In genomic region chr19:1656988-1657536, GRCh38 we compare ENCODE assay signal across 1 cellular context.
TF ChIP-seq lines count a peak whose summit lies in the region.

No MANE protein-coding gene starts in this region.

TF ChIP-seq in H1, 55 proteins besides CTCF, POLR2A, EP300 and RAD21 (continued from another document):
- TF ChIP-seq SP1 (IDR thresholded peaks at IDR 0.05; ENCODE audit: low read depth, low read length) (no peak), CHD2 (IDR thresholded peaks at IDR 0.05; ENCODE audit: low read length) (no peak), KDM4A (IDR thresholded peaks at IDR 0.05; ENCODE audit: low read depth, low read length, severe bottlenecking) (no peak), BRCA1 (IDR thresholded peaks at IDR 0.05; ENCODE audit: low read depth, low read length) (no peak), GABPA (IDR thresholded peaks at IDR 0.05; ENCODE audit: borderline replicate concordance, insufficient read depth, low read length) (no peak), EZH2 (IDR thresholded peaks at IDR 0.05; ENCODE audit: low read depth, low read length, severe bottlenecking) (no peak)
